ENCODE assay signal across 22 cellular contexts in genomic region chr11:44860346-44860745, GRCh38.
A peak's percentile ranks its signal among the peaks of the same experiment; 100 is the strongest.
DNase-seq lines count a peak whose midpoint lies in the region; ATAC-seq and TF ChIP-seq lines count a peak whose summit lies in the region.
"Had no signal": no experiment of that assay in that cellular context is flagged by ENCODE, and none has a peak within 500 bp of the region (broad histone marks: within the 10 kb centered on the region; RNA-seq: fewer than 3 reads in every experiment).

No MANE protein-coding gene starts in this region.

- H3K4me1 ChIP-seq in H9 (ENCODE audit: insufficient read depth, low read length) = peaks cover 12% of the 10 kb centered on the region
- peaks cover 0 to 15% (median 11%) of the 10 kb centered on the region in 3 donors for H3K4me1 ChIP-seq in esophagus squamous epithelium
- peaks cover 0 to 21% (median 14%) of the 10 kb centered on the region in 6 donors for H3K4me1 ChIP-seq in spleen
- H3K4me1 ChIP-seq in right lobe of liver = no peaks in the 10 kb centered on the region
- H3K4me1 ChIP-seq: psoas muscle had no signal

- no peak overlapping the region for H2BK15ac ChIP-seq in H9 (ENCODE audit: low read depth, low read length)

- H3K27ac ChIP-seq in H9 (ENCODE audit: insufficient read length, low read depth, low read length) (no peak overlapping the region), esophagus squamous epithelium (peak overlapping the region in 3 of 4 donors; percentile 14 to 81 (median 79)), spleen (no peak overlapping the region), right lobe of liver (no peak overlapping the region)
- H3K27ac ChIP-seq: BLaER1 treated with 17β-estradiol and CSF1 and Interleukin-3, amounts not matched to agents 10 nM and 100 nM; neutrophil; psoas muscle had no signal

- no peak overlapping the region for H2AK5ac ChIP-seq in H9 (ENCODE audit: insufficient read length, low read length)

- H3K9me3 Mint-ChIP-seq in H9 (no peaks in the 10 kb centered on the region), WTC11 (no peaks in the 10 kb centered on the region)
- H3K9me3 Mint-ChIP-seq in activated T-helper 2 cell treated with anti-CD3 and anti-CD28 coated beads, Interferon-gamma antibody, Interleukin-2, Interleukin-4, amounts not matched to agents 10 μg/mL and 5 μg/mL and 100 μg/mL, durations not matched to agents 14 hours and 24 hours and 36 hours = no peaks in the 10 kb centered on the region
- H3K9me3 Mint-ChIP-seq: activated CD4-positive, alpha-beta T cell treated with anti-CD3 and anti-CD28 coated beads, Interleukin-2, amount 10 ng/mL, durations not matched to agents 7 days and 5 days; activated T-cell treated with anti-CD3 and anti-CD28 coated beads, Interleukin-2, amount 50 U/mL, for 4 hours had no signal

- H3T11ph ChIP-seq in H9 (ENCODE audit: low read length) = peak overlapping the region; percentile 24

- no peaks in the 10 kb centered on the region for H3K23me2 ChIP-seq in H9 (ENCODE audit: insufficient read length, low read depth, low read length, poor library complexity, severe bottlenecking)

- H4K20me1 ChIP-seq in H9 (ENCODE audit: control insufficient read depth, insufficient read depth, insufficient read length) = no peaks in the 10 kb centered on the region

- H3K56ac ChIP-seq in H9 (ENCODE audit: insufficient read length, low read depth, low read length) = no peak overlapping the region

- H2BK5ac ChIP-seq in H9 (ENCODE audit: insufficient read length, low read length) = no peak overlapping the region

- H3K4me3 ChIP-seq in esophagus squamous epithelium (no peak overlapping the region), spleen (no peak overlapping the region), right lobe of liver (no peak overlapping the region)
- H3K4me3 ChIP-seq: BLaER1 treated with 17β-estradiol and CSF1 and Interleukin-3, amounts not matched to agents 10 nM and 100 nM; Peyer's patch; psoas muscle; skin epidermis had no signal

- peak overlapping the region; percentile 36; the same call in 1 of the 2 replicates for H3K14ac ChIP-seq in H9 (ENCODE audit: insufficient read depth, low read length)

- H3K27ac Mint-ChIP-seq in H9 = peak overlapping the region in 1 of 3 experiments; percentile 47; a peak in 1 of 7 replicates
- peak overlapping the region; percentile 59; the same call in 1 of the 2 replicates for H3K27ac Mint-ChIP-seq in WTC11
- no peak overlapping the region for H3K27ac Mint-ChIP-seq in activated T-helper 2 cell treated with anti-CD3 and anti-CD28 coated beads, Interferon-gamma antibody, Interleukin-2, Interleukin-4, amounts not matched to agents 10 μg/mL and 5 μg/mL and 100 μg/mL, durations not matched to agents 14 hours and 24 hours and 36 hours
- H3K27ac Mint-ChIP-seq: activated CD4-positive, alpha-beta T cell treated with anti-CD3 and anti-CD28 coated beads, Interleukin-2, amount 10 ng/mL, durations not matched to agents 7 days and 5 days had no signal

- peak overlapping the region; percentile 47 for H2BK12ac ChIP-seq in H9 (ENCODE audit: insufficient read length, low read depth, low read length)

- TF ChIP-seq CTCF in H9 (conservative IDR thresholded peaks at IDR 0.05) (no peak), WTC11 (IDR thresholded peaks at IDR 0.05) (no peak), esophagus squamous epithelium (IDR thresholded peaks at IDR 0.05) (no peak), spleen (IDR thresholded peaks at IDR 0.05 in 8 of 11, conservative IDR thresholded peaks at IDR 0.05 in 3 of 11) (no peak), right lobe of liver (IDR thresholded peaks at IDR 0.05) (no peak)

- H3K9ac ChIP-seq in H9 (ENCODE audit: extremely low read depth, insufficient read length, low read length) = no peak overlapping the region
- H3K9ac ChIP-seq: BLaER1 treated with 17β-estradiol and CSF1 and Interleukin-3, amounts not matched to agents 10 nM and 100 nM had no signal

- H3K79me2 ChIP-seq in H9 (ENCODE audit: insufficient read depth, low read length) = no peaks in the 10 kb centered on the region

- no peak for DNase-seq in H9
- DNase-seq in WTC11 (ENCODE audit: low spot score) = no peak
- DNase-seq in esophagus squamous epithelium (lab: John Stamatoyannopoulos, UW) = no peak
- peak; percentile 38 for DNase-seq in spleen
- no peak for DNase-seq in right lobe of liver
- DNase-seq in activated T-helper 2 cell treated with anti-CD3 and anti-CD28 coated beads, Interferon-gamma antibody, Interleukin-2, Interleukin-4, amounts not matched to agents 10 μg/mL and 5 μg/mL and 100 μg/mL, durations not matched to agents 14 hours and 24 hours and 36 hours (ENCODE audit: low spot score) = no peak
- DNase-seq in NCI-H2107 (lab: John Stamatoyannopoulos, UW) = no peak
- DNase-seq: activated CD4-positive, alpha-beta T cell treated with anti-CD3 and anti-CD28 coated beads, Interleukin-2, amount 10 ng/mL, durations not matched to agents 7 days and 5 days; activated naive CD4-positive, alpha-beta T cell; activated T-cell treated with anti-CD3 and anti-CD28 coated beads, Interleukin-2, amount 50 U/mL, for 4 hours; foreskin fibroblast; NCI-H1436 treated with DMSO at 0.1 percent for 48 hours; NCI-H2171; NCI-H510A; psoas muscle; SIG-M5; SW 1271; trophoblast cell had no signal

- no peak overlapping the region for H2BK20ac ChIP-seq in H9 (ENCODE audit: low read depth, low read length, poor library complexity, severe bottlenecking)

- no peak overlapping the region for H4K5ac ChIP-seq in H9 (ENCODE audit: insufficient read length, low read depth, low read length)

- H4K91ac ChIP-seq in H9 (ENCODE audit: insufficient read length, low read depth, low read length) = no peak overlapping the region

- H3K4ac ChIP-seq in H9 (ENCODE audit: low read depth, low read length) = no peak overlapping the region; the same call in 1 of the 2 replicates

- H3K4me3 Mint-ChIP-seq in H9 (no peak overlapping the region), WTC11 (no peak overlapping the region)
- no peak overlapping the region for H3K4me3 Mint-ChIP-seq in activated T-helper 2 cell treated with anti-CD3 and anti-CD28 coated beads, Interferon-gamma antibody, Interleukin-2, Interleukin-4, amounts not matched to agents 10 μg/mL and 5 μg/mL and 100 μg/mL, durations not matched to agents 14 hours and 24 hours and 36 hours (ENCODE audit: low read depth)
- H3K4me3 Mint-ChIP-seq: activated CD4-positive, alpha-beta T cell treated with anti-CD3 and anti-CD28 coated beads, Interleukin-2, amount 10 ng/mL, durations not matched to agents 7 days and 5 days; activated T-cell treated with anti-CD3 and anti-CD28 coated beads, Interleukin-2, amount 50 U/mL, for 4 hours had no signal

- H3K27me3 ChIP-seq in H9 (ENCODE audit: insufficient read depth, low read length) (no peaks in the 10 kb centered on the region), esophagus squamous epithelium (peaks cover 0 to 5% (median 0%) of the 10 kb centered on the region in 4 donors), spleen (replicated peaks in 1 of 7) (peaks cover 0 to 4% (median 0%) of the 10 kb centered on the region in 7 donors), right lobe of liver (no peaks in the 10 kb centered on the region)
- H3K27me3 ChIP-seq: Peyer's patch had no signal

- no peak overlapping the region for H4K8ac ChIP-seq in H9 (replicated peaks; ENCODE audit: insufficient read length, low read depth, low read length)

- intact Hi-C loops in esophagus squamous epithelium (cut with DNase I) = no loop called here
- intact Hi-C loops in spleen (cut with DNase I; ENCODE audit: low total_unique reads) = no loop called here
- intact Hi-C loops in right lobe of liver (cut with DNase I) = no loop called here
- intact Hi-C loops in activated T-helper 2 cell treated with anti-CD3 and anti-CD28 coated beads, Interferon-gamma antibody, Interleukin-2, Interleukin-4, amounts not matched to agents 10 μg/mL and 5 μg/mL and 100 μg/mL, durations not matched to agents 14 hours and 24 hours and 36 hours (cut with micrococcal nuclease) = loop anchor here (5.0 kb wide), 1 partner anchor 293 kb away; the partner anchor contains the start of gene CD82

- no peak overlapping the region for H2AFZ ChIP-seq in H9 (ENCODE audit: low read length)

- no peaks in the 10 kb centered on the region for H3K79me1 ChIP-seq in H9 (ENCODE audit: insufficient read depth, low read depth, low read length, poor library complexity, severe bottlenecking)

- H3K36me3 Mint-ChIP-seq in H9 (ENCODE audit: insufficient read depth in 1 of 3, low read depth in 3 of 3) (no peaks in the 10 kb centered on the region; a peak in 1 of 7 replicates), WTC11 (peaks cover 5% of the 10 kb centered on the region)
- no peaks in the 10 kb centered on the region for H3K36me3 Mint-ChIP-seq in activated T-helper 2 cell treated with anti-CD3 and anti-CD28 coated beads, Interferon-gamma antibody, Interleukin-2, Interleukin-4, amounts not matched to agents 10 μg/mL and 5 μg/mL and 100 μg/mL, durations not matched to agents 14 hours and 24 hours and 36 hours (ENCODE audit: low read depth)

- peak overlapping the region; percentile 68 for H3K18ac ChIP-seq in H9 (ENCODE audit: insufficient read length, low read depth, low read length)

- H3K27me3 Mint-ChIP-seq in H9 (ENCODE audit: low read depth) = peaks cover 6% of the 10 kb centered on the region
- H3K27me3 Mint-ChIP-seq in WTC11 (ENCODE audit: low read depth) = no peaks in the 10 kb centered on the region; the same call in 1 of the 2 replicates
- peaks cover 66% of the 10 kb centered on the region for H3K27me3 Mint-ChIP-seq in activated T-helper 2 cell treated with anti-CD3 and anti-CD28 coated beads, Interferon-gamma antibody, Interleukin-2, Interleukin-4, amounts not matched to agents 10 μg/mL and 5 μg/mL and 100 μg/mL, durations not matched to agents 14 hours and 24 hours and 36 hours (ENCODE audit: low read depth)

- H3K23ac ChIP-seq in H9 (ENCODE audit: insufficient read length, low read depth, low read length) = no peak overlapping the region

- no peak overlapping the region for H3K4me2 ChIP-seq in H9 (ENCODE audit: insufficient read depth, insufficient read length, low read length)

- H3K36me3 ChIP-seq in esophagus squamous epithelium = no peaks in the 10 kb centered on the region
- H3K36me3 ChIP-seq in spleen = no peaks in the 10 kb centered on the region
- H3K36me3 ChIP-seq in right lobe of liver = no peaks in the 10 kb centered on the region
- H3K36me3 ChIP-seq: BLaER1 treated with 17β-estradiol and CSF1 and Interleukin-3, amounts not matched to agents 10 nM and 100 nM; neutrophil; Peyer's patch had no signal

- POLR2A ChIA-PET in WTC11 (lab: Charles Lee) = interaction anchor here (0.7 kb wide), 2 partner anchors 10 to 67 kb away, joined by 3 read pairs; no protein-coding TSS in a partner anchor

- no peaks in the 10 kb centered on the region for H3K9me3 ChIP-seq in H9 (ENCODE audit: control insufficient read depth, low read depth, low read length)
- no peaks in the 10 kb centered on the region for H3K9me3 ChIP-seq in esophagus squamous epithelium
- no peaks in the 10 kb centered on the region for H3K9me3 ChIP-seq in spleen
- no peaks in the 10 kb centered on the region for H3K9me3 ChIP-seq in right lobe of liver
- H3K9me3 ChIP-seq: BLaER1 treated with 17β-estradiol and CSF1 and Interleukin-3, amounts not matched to agents 10 nM and 100 nM; neutrophil; Peyer's patch; psoas muscle had no signal

- WGBS in H9 (ENCODE audit: extremely low coverage, insufficient read length, low lambda C conversion rate) = no CpG with 5 or more reads among the region's 5 CpGs
- 82 to 89% methylated on average over 4 to 5 of the region's 5 CpGs for WGBS in esophagus squamous epithelium, 2 donors
- 87 to 96% (median 90%) methylated on average over 5 of the region's 5 CpGs for WGBS in spleen, 5 donors
- WGBS in right lobe of liver (ENCODE audit: insufficient coverage, low coverage, low lambda C conversion rate, missing lambda C conversion rate) = 87% methylated on average over 4 of the region's 5 CpGs

- TF ChIP-seq POLR2A in esophagus squamous epithelium (IDR thresholded peaks at IDR 0.05) (no peak), spleen (IDR thresholded peaks at IDR 0.05) (no peak), right lobe of liver (IDR thresholded peaks at IDR 0.05) (no peak)

- CTCF ChIA-PET in WTC11 (lab: Charles Lee) = interaction anchor here (0.7 to 1.2 kb wide), 3 partner anchors 27 to 239 kb away, joined by 3 to 4 read pairs (median 3); no protein-coding TSS in a partner anchor

- ATAC-seq in WTC11 (no peak), right lobe of liver (no peak)
- ATAC-seq: activated T-cell treated with anti-CD3 and anti-CD28 coated beads, Interleukin-2, amount 50 U/mL, for 4 hours; psoas muscle had no signal

- H3K4me1 Mint-ChIP-seq in H9 (peaks cover 66 to 74% of the 10 kb centered on the region in 2 experiments), WTC11 (peaks cover 67% of the 10 kb centered on the region)
- H3K4me1 Mint-ChIP-seq in activated T-helper 2 cell treated with anti-CD3 and anti-CD28 coated beads, Interferon-gamma antibody, Interleukin-2, Interleukin-4, amounts not matched to agents 10 μg/mL and 5 μg/mL and 100 μg/mL, durations not matched to agents 14 hours and 24 hours and 36 hours (ENCODE audit: low read depth) = peaks cover 23% of the 10 kb centered on the region

- no peak overlapping the region for H2BK120ac ChIP-seq in H9 (ENCODE audit: low read depth, low read length, poor library complexity, severe bottlenecking)

Comparison
In these comparisons a context has a peak if more than half of its experiments do, and no peak if none do; other contexts are left out.
1. H3K27ac ChIP-seq: peak in esophagus squamous epithelium (3 of 4); none in H9 (single experiment), spleen (0 of 8) and right lobe of liver (0 of 3).